19 cellular contexts compared by ENCODE assay signal in the genomic region with DNA sequence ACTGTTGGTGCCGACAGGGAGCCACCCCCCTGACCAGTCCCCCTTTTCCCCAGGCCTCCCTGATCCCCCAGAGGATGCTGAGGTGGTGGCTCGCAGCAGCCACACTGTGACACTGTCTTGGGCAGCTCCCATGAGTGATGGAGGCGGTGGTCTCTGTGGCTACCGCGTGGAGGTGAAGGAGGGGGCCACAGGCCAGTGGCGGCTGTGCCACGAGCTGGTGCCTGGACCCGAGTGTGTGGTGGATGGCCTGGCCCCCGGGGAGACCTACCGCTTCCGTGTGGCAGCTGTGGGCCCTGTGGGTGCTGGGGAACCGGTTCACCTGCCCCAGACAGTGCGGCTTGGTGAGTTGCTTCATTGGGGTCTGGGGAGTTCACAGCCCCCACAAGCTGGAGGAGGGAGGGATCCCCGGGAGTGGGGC.
DNase-seq lines count a peak whose midpoint lies in the region; ATAC-seq and TF ChIP-seq lines count a peak whose summit lies in the region.
"Had no signal": no experiment of that assay in that cellular context is flagged by ENCODE, and none has a peak within 500 bp of the region (broad histone marks: within the 10 kb centered on the region; RNA-seq: fewer than 3 reads in every experiment).

No MANE protein-coding gene starts in this region.

- ATAC-seq in natural killer cell treated with Interleukin-12 subunit alpha and Interleukin-12 subunit beta and Interleukin-15 and Interleukin-18, amount 100 ng/mL, for 72 hours, result no peak
- ATAC-seq in natural killer cell, result no peak
- no peak for ATAC-seq in aorta (ENCODE audit: low FRiP score)
- ATAC-seq: PC-3 had no signal

- H3K9me3 Mint-ChIP-seq in natural killer cell treated with Interleukin-12 subunit alpha and Interleukin-12 subunit beta and Interleukin-15 and Interleukin-18, amount 100 ng/mL, for 72 hours, result no peaks in the 10 kb centered on the region
- H3K9me3 Mint-ChIP-seq in natural killer cell (no peaks in the 10 kb centered on the region), endodermal cell (no peaks in the 10 kb centered on the region), osteocyte (ENCODE audit: unreplicated experiment) (peaks cover 4% of the 10 kb centered on the region), chondrocyte (ENCODE audit: low read depth) (peaks cover 7% of the 10 kb centered on the region)

- WGBS in endodermal cell (ENCODE audit: insufficient coverage in 1 of 2, insufficient read length in 1 of 2), 2 experiments, result 91% methylated on average over 9 to 14 of the region's 14 CpGs
- 84 to 93% methylated on average over 14 of the region's 14 CpGs for WGBS in aorta, 2 donors

- H3K27me3 ChIP-seq in endodermal cell (ENCODE audit: control insufficient read depth, insufficient read depth, low read length, poor library complexity, severe bottlenecking) (no peaks in the 10 kb centered on the region), aorta (ENCODE audit: control insufficient read depth in 1 of 2, insufficient read depth in 2 of 2, low read length in 1 of 2) (no peaks in the 10 kb centered on the region)
- H3K27me3 ChIP-seq: MG63 had no signal

- H3K27ac ChIP-seq in endodermal cell (ENCODE audit: low read depth, low read length) (no peak overlapping the region), aorta (ENCODE audit: low read depth in 1 of 2, low read length in 2 of 2) (no peak overlapping the region)

- H3K36me3 Mint-ChIP-seq in natural killer cell treated with Interleukin-12 subunit alpha and Interleukin-12 subunit beta and Interleukin-15 and Interleukin-18, amount 100 ng/mL, for 72 hours, result no peaks in the 10 kb centered on the region
- H3K36me3 Mint-ChIP-seq in natural killer cell (no peaks in the 10 kb centered on the region), endodermal cell (ENCODE audit: low read depth) (peaks cover 17% of the 10 kb centered on the region), osteocyte (ENCODE audit: unreplicated experiment) (no peaks in the 10 kb centered on the region), chondrocyte (ENCODE audit: low read depth) (peaks cover 1% of the 10 kb centered on the region)

- DNase-seq in natural killer cell treated with Interleukin-12 subunit alpha and Interleukin-12 subunit beta and Interleukin-15 and Interleukin-18, amount 100 ng/mL, for 72 hours (ENCODE audit: low spot score), result peak; percentile 48
- DNase-seq in natural killer cell, result no peak
- DNase-seq in endodermal cell, result peak; percentile 37
- peak; percentile 81 for DNase-seq in osteocyte (ENCODE audit: extremely low spot score, unreplicated experiment)
- DNase-seq in aorta, result peak; percentile 39 to 66
- no peak for DNase-seq in effector CD8-positive, alpha-beta T cell (lab: John Stamatoyannopoulos, UW)
- DNase-seq in chondrocyte (ENCODE audit: low spot score), result no peak
- DNase-seq: CD4-positive, CD25-positive, alpha-beta regulatory T cell; DMS153; IMR-90; Karpas-422; MG63; NCI-H1092; NCI-H146; NCI-H2081 treated with DMSO at 0.1 percent for 48 hours; NCI-H510A; NCI-H774; PC-3 had no signal

- peaks cover 7% of the 10 kb centered on the region for H3K9me3 ChIP-seq in endodermal cell (ENCODE audit: control insufficient read depth, low read length)
- no peaks in the 10 kb centered on the region for H3K9me3 ChIP-seq in aorta (ENCODE audit: control insufficient read depth, low read length)

- H3K27ac Mint-ChIP-seq in natural killer cell treated with Interleukin-12 subunit alpha and Interleukin-12 subunit beta and Interleukin-15 and Interleukin-18, amount 100 ng/mL, for 72 hours, result no peak overlapping the region
- no peak overlapping the region for H3K27ac Mint-ChIP-seq in natural killer cell
- H3K27ac Mint-ChIP-seq in endodermal cell, result no peak overlapping the region
- H3K27ac Mint-ChIP-seq in osteocyte (ENCODE audit: unreplicated experiment), result no peak overlapping the region
- H3K27ac Mint-ChIP-seq in chondrocyte (ENCODE audit: unreplicated experiment), result no peak overlapping the region
- H3K27ac Mint-ChIP-seq: CD4-positive, CD25-positive, alpha-beta regulatory T cell had no signal

- H3K4me3 ChIP-seq in endodermal cell (ENCODE audit: low read length) (no peak overlapping the region), aorta (ENCODE audit: low read length in 2 of 2) (no peak overlapping the region)
- H3K4me3 ChIP-seq: MG63 had no signal

- H3K36me3 ChIP-seq in endodermal cell (ENCODE audit: control insufficient read depth, insufficient read depth, low read length) (peaks cover 22% of the 10 kb centered on the region), aorta (ENCODE audit: control insufficient read depth in 1 of 2, insufficient read depth in 2 of 2, low read length in 1 of 2) (no peaks in the 10 kb centered on the region)
- H3K36me3 ChIP-seq: MG63 had no signal

- no peak overlapping the region for H3K9ac ChIP-seq in endodermal cell (ENCODE audit: extremely low read depth, low read length, poor library complexity, severe bottlenecking)

- no peaks in the 10 kb centered on the region for H3K4me1 Mint-ChIP-seq in natural killer cell treated with Interleukin-12 subunit alpha and Interleukin-12 subunit beta and Interleukin-15 and Interleukin-18, amount 100 ng/mL, for 72 hours (ENCODE audit: low read depth in 2 of 2)
- H3K4me1 Mint-ChIP-seq in natural killer cell, result no peaks in the 10 kb centered on the region
- H3K4me1 Mint-ChIP-seq in endodermal cell, result no peaks in the 10 kb centered on the region
- no peaks in the 10 kb centered on the region for H3K4me1 Mint-ChIP-seq in osteocyte (ENCODE audit: unreplicated experiment)
- H3K4me1 Mint-ChIP-seq in chondrocyte (ENCODE audit: low read depth), result no peaks in the 10 kb centered on the region
- H3K4me1 Mint-ChIP-seq: CD4-positive, CD25-positive, alpha-beta regulatory T cell had no signal

- intact Hi-C loops in natural killer cell (cut with micrococcal nuclease) (no loop called here), aorta (cut with DNase I) (no loop called here)

- no peak overlapping the region for H3K4me3 Mint-ChIP-seq in natural killer cell treated with Interleukin-12 subunit alpha and Interleukin-12 subunit beta and Interleukin-15 and Interleukin-18, amount 100 ng/mL, for 72 hours
- H3K4me3 Mint-ChIP-seq in natural killer cell (no peak overlapping the region), endodermal cell (no peak overlapping the region), osteocyte (ENCODE audit: unreplicated experiment) (no peak overlapping the region), chondrocyte (ENCODE audit: unreplicated experiment) (no peak overlapping the region)
- H3K4me3 Mint-ChIP-seq: CD4-positive, CD25-positive, alpha-beta regulatory T cell had no signal

- H3K4me1 ChIP-seq in endodermal cell (ENCODE audit: control insufficient read depth, insufficient read depth, low read length) (no peaks in the 10 kb centered on the region), aorta (ENCODE audit: control insufficient read depth in 1 of 2, insufficient read depth in 2 of 2, low read length in 2 of 2) (no peaks in the 10 kb centered on the region)
- H3K4me1 ChIP-seq: Caco-2 had no signal

- no peaks in the 10 kb centered on the region for H3K27me3 Mint-ChIP-seq in natural killer cell treated with Interleukin-12 subunit alpha and Interleukin-12 subunit beta and Interleukin-15 and Interleukin-18, amount 100 ng/mL, for 72 hours
- H3K27me3 Mint-ChIP-seq in natural killer cell (ENCODE audit: low read depth in 2 of 2), result no peaks in the 10 kb centered on the region
- no peaks in the 10 kb centered on the region for H3K27me3 Mint-ChIP-seq in endodermal cell (ENCODE audit: insufficient read depth)
- H3K27me3 Mint-ChIP-seq in osteocyte (ENCODE audit: unreplicated experiment), result no peaks in the 10 kb centered on the region
- no peaks in the 10 kb centered on the region for H3K27me3 Mint-ChIP-seq in chondrocyte (ENCODE audit: low read depth)
- H3K27me3 Mint-ChIP-seq: CD4-positive, CD25-positive, alpha-beta regulatory T cell had no signal

- TF ChIP-seq CTCF in natural killer cell (IDR thresholded peaks at IDR 0.05) (no peak), endodermal cell (conservative IDR thresholded peaks at IDR 0.05) (no peak), osteocyte (IDR thresholded peaks at IDR 0.05) (no peak), chondrocyte (IDR thresholded peaks at IDR 0.05) (no peak)

Comparison
In these comparisons a context has a peak if more than half of its experiments do, and no peak if none do; other contexts are left out.
1. DNase-seq: peak in natural killer cell treated with Interleukin-12 subunit alpha and Interleukin-12 subunit beta and Interleukin-15 and Interleukin-18, amount 100 ng/mL, for 72 hours (single experiment), endodermal cell (single experiment), osteocyte (single experiment) and aorta (2 of 2); none in natural killer cell (single experiment), effector CD8-positive, alpha-beta T cell (single experiment) and chondrocyte (single experiment).